ENCODE assay signal across 10 cellular contexts in the genomic region with DNA sequence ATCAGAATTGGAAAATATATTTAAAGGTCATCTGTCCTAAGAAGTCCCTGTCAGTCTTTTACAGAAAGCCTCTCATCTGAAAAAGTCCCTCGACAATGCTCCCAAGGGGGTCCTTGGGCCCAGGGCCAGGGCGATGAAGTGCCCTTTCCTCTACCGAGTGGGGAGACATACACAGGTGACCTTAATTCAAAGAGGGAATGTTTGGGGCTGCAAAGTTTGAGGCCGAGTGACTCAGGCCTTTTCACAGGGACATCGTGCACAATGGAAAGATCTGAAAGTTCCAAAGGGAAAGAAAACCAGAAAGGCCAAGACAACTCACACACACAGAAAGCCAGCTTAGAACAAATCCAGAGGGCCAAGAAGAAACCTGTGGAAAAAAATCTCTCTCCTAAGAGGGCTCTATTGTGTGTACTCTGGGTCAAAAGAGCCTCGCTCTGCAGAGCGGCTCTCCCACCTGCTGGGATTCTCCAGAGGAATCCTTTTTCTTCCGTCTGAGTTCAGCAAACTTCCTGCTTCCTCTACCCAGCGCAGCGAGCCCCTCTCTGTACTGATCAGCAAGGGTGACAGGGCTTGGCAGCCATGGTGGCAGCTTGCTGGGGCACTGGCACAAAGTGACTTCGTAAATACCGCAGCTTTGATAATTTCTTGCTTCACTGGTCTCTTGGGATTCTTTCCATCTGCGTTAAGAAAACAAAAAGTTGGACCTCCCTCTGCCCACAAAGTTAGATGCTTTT.
DNase-seq lines count a peak whose midpoint lies in the region; ATAC-seq lines count a peak whose summit lies in the region.
"Had no signal": no experiment of that assay in that cellular context is flagged by ENCODE, and none has a peak within 500 bp of the region (broad histone marks: within the 10 kb centered on the region; RNA-seq: fewer than 3 reads in every experiment).

No MANE protein-coding gene starts in this region.

- H3K27ac Mint-ChIP-seq in CD8-positive, alpha-beta memory T cell, result no peak overlapping the region

- peak overlapping the region; percentile 85 for H2AFZ ChIP-seq in neuronal stem cell (ENCODE audit: low read length)

- no peaks in the 10 kb centered on the region for H3K9me3 ChIP-seq in CD8-positive, alpha-beta memory T cell (ENCODE audit: low read length)
- peaks cover 13% of the 10 kb centered on the region; the same call in 1 of the 2 replicates for H3K9me3 ChIP-seq in NT2/D1 (ENCODE audit: insufficient read depth, low read length)
- H3K9me3 ChIP-seq in neuronal stem cell (replicated peaks in 1 of 2; ENCODE audit: control insufficient read depth in 2 of 2, insufficient read depth in 1 of 2, low read depth in 1 of 2, low read length in 2 of 2), result peaks cover 0 to 8% of the 10 kb centered on the region in 2 donors

- no peaks in the 10 kb centered on the region for H3K9me3 Mint-ChIP-seq in CD8-positive, alpha-beta memory T cell

- H3K4me2 ChIP-seq in neuronal stem cell (ENCODE audit: insufficient read depth, low read length, poor library complexity, severe bottlenecking), result no peak overlapping the region

- CTCF ChIA-PET in CD8-positive, alpha-beta memory T cell (lab: Charles Lee), result no interaction called here

- no peaks in the 10 kb centered on the region for H3K27me3 ChIP-seq in CD8-positive, alpha-beta memory T cell (ENCODE audit: insufficient read depth, low read length, poor library complexity, severe bottlenecking)
- no peaks in the 10 kb centered on the region for H3K27me3 ChIP-seq in NT2/D1 (ENCODE audit: insufficient read depth, insufficient read length)
- H3K27me3 ChIP-seq in neuronal stem cell (ENCODE audit: control insufficient read depth in 3 of 3, insufficient read depth in 3 of 3, low read depth in 1 of 3, low read length in 3 of 3), result no peaks in the 10 kb centered on the region

- H3K9ac ChIP-seq in NT2/D1 (ENCODE audit: insufficient read length, low read depth), result no peak overlapping the region
- no peak overlapping the region for H3K9ac ChIP-seq in neuronal stem cell (ENCODE audit: low read depth, low read length, poor library complexity)

- H3K14ac ChIP-seq in neuronal stem cell (ENCODE audit: low read length), result no peak overlapping the region

- ATAC-seq in GM19324 (IDR thresholded peaks at IDR 0.05; ENCODE audit: low FRiP score, unreplicated experiment) (no peak), HG03280 (IDR thresholded peaks at IDR 0.05; ENCODE audit: unreplicated experiment) (no peak)

- no peaks in the 10 kb centered on the region for H3K79me1 ChIP-seq in neuronal stem cell (ENCODE audit: low read depth, low read length)

- DNase-seq in CD8-positive, alpha-beta memory T cell, result no peak
- DNase-seq in NT2/D1 (ENCODE audit: low read depth, low spot score), result peak; percentile 63
- peak; percentile 26 for DNase-seq in fibroblast of peridontal ligament (ENCODE audit: extremely low read depth)
- DNase-seq in neuronal stem cell (ENCODE audit: low spot score), result peak; percentile 37
- no peak for DNase-seq in DMS114 treated with DMSO at 0.1 percent for 48 hours (lab: John Stamatoyannopoulos, UW; ENCODE audit: unreplicated experiment)
- no peak for DNase-seq in stimulated activated CD8-positive, alpha-beta memory T cell treated with anti-CD3 and anti-CD28 coated beads, Interleukin-4, amount 100 ng/mL, for 48 hours
- DNase-seq: activated CD4-positive, CD25-positive, alpha-beta regulatory T cell treated with anti-CD3 and anti-CD28 coated beads, Interleukin-2, amount 50 U/mL, for 72 hours; IMR-90 had no signal

- peaks cover 0 to 6% of the 10 kb centered on the region in 2 donors for H3K27me3 Mint-ChIP-seq in CD8-positive, alpha-beta memory T cell

- H4K91ac ChIP-seq in neuronal stem cell (ENCODE audit: low read depth, low read length, poor library complexity), result no peak overlapping the region

- H3K27ac ChIP-seq in CD8-positive, alpha-beta memory T cell (ENCODE audit: low read depth, low read length), result peak overlapping the region; percentile 24
- peak overlapping the region; percentile 50 for H3K27ac ChIP-seq in neuronal stem cell (replicated peaks; ENCODE audit: low read length)

- no peak overlapping the region for H2AK5ac ChIP-seq in neuronal stem cell (ENCODE audit: low read depth, low read length)

- H3K36me3 ChIP-seq in CD8-positive, alpha-beta memory T cell (ENCODE audit: insufficient read depth, low read length), result no peaks in the 10 kb centered on the region
- H3K36me3 ChIP-seq in NT2/D1 (ENCODE audit: insufficient read depth, insufficient read length, low read length) (no peaks in the 10 kb centered on the region), neuronal stem cell (replicated peaks in 1 of 2; ENCODE audit: control insufficient read depth in 2 of 2, insufficient read depth in 2 of 2, low read length in 2 of 2) (no peaks in the 10 kb centered on the region)

- H3K4me1 ChIP-seq in CD8-positive, alpha-beta memory T cell (ENCODE audit: insufficient read depth, low read length), result no peaks in the 10 kb centered on the region
- peaks cover 4% of the 10 kb centered on the region for H3K4me1 ChIP-seq in NT2/D1 (ENCODE audit: insufficient read depth, insufficient read length)
- peaks cover 8 to 21% of the 10 kb centered on the region in 2 donors for H3K4me1 ChIP-seq in neuronal stem cell (ENCODE audit: control insufficient read depth in 2 of 2, insufficient read depth in 1 of 2, low read depth in 1 of 2, low read length in 2 of 2)

- no peak overlapping the region for H3K4me3 ChIP-seq in CD8-positive, alpha-beta memory T cell (ENCODE audit: low read length)
- H3K4me3 ChIP-seq in NT2/D1 (ENCODE audit: insufficient read length, low read depth) (no peak overlapping the region), neuronal stem cell (ENCODE audit: low read length in 2 of 2) (peak overlapping the region in 1 of 2 donors; percentile 17)

- H3K23ac ChIP-seq in neuronal stem cell (ENCODE audit: low read depth, low read length, poor library complexity), result no peak overlapping the region

- H2BK120ac ChIP-seq in neuronal stem cell (ENCODE audit: low read depth, low read length), result no peak overlapping the region

- H4K8ac ChIP-seq in neuronal stem cell (ENCODE audit: low read depth, low read length), result no peak overlapping the region

- H2BK12ac ChIP-seq in neuronal stem cell (ENCODE audit: low read length), result no peak overlapping the region

- no peak overlapping the region for H3K4me3 Mint-ChIP-seq in CD8-positive, alpha-beta memory T cell

- POLR2A ChIA-PET in CD8-positive, alpha-beta memory T cell (lab: Charles Lee), result no interaction called here

- no peak overlapping the region for H2BK5ac ChIP-seq in neuronal stem cell (ENCODE audit: low read length)

- no peaks in the 10 kb centered on the region for H3K36me3 Mint-ChIP-seq in CD8-positive, alpha-beta memory T cell

- no peak overlapping the region for H2BK15ac ChIP-seq in neuronal stem cell (ENCODE audit: low read length)

- H3K4ac ChIP-seq in neuronal stem cell (ENCODE audit: low read length), result no peak overlapping the region

- H3K18ac ChIP-seq in neuronal stem cell (ENCODE audit: low read length), result peak overlapping the region; percentile 73

- no peaks in the 10 kb centered on the region for H3K4me1 Mint-ChIP-seq in CD8-positive, alpha-beta memory T cell

- no CpG with 5 or more reads among the region's 13 CpGs for WGBS in neuronal stem cell (ENCODE audit: extremely low coverage in 2 of 2, insufficient read length in 2 of 2, insufficient replicate concordance in 1 of 2), 2 donors

Comparison
In these comparisons a context has a peak if more than half of its experiments do, and no peak if none do; other contexts are left out.
1. DNase-seq: peak in NT2/D1 (single experiment), fibroblast of peridontal ligament (single experiment) and neuronal stem cell (single experiment); none in CD8-positive, alpha-beta memory T cell (0 of 5), DMS114 treated with DMSO at 0.1 percent for 48 hours (single experiment) and stimulated activated CD8-positive, alpha-beta memory T cell treated with anti-CD3 and anti-CD28 coated beads, Interleukin-4, amount 100 ng/mL, for 48 hours (single experiment).